ENCODE assay signal across 1 cellular context in the genomic region with DNA sequence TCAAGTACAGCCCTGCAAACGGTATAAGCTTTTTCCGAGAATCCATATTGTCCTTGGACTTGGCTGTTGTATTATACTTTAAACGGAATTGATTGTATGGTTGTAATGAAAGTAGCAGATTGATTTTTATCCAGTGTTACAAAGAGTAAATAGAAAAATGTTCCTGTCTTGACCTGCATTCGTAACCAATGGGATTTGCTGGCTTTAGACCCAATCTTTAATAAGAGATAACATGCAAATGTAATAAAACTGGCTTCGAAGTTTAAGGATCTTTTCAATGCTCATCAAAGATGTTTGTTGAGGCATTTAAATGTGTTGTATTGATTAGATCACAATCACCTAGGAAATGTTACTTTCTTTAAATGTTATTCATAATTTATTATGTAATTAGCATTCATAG.
TF ChIP-seq lines count a peak whose summit lies in the region.

No MANE protein-coding gene starts in this region.

TF ChIP-seq in endothelial cell of umbilical vein, 7 proteins besides CTCF, POLR2A, EP300 and RAD21:
- TF ChIP-seq JUN (IDR thresholded peaks at IDR 0.05; ENCODE audit: borderline replicate concordance, insufficient read depth, insufficient read length, low read depth): no peak
- no peak for TF ChIP-seq FOS (IDR thresholded peaks at IDR 0.05; ENCODE audit: borderline replicate concordance, insufficient read depth, low read length)
- no peak for TF ChIP-seq POLR2AphosphoS5 (IDR thresholded peaks at IDR 0.05; ENCODE audit: insufficient read depth, low read depth, low read length)
- no peak for TF ChIP-seq GATA2 (IDR thresholded peaks at IDR 0.05; ENCODE audit: insufficient read depth, insufficient read length, low read depth, low read length)
- no peak for TF ChIP-seq EZH2 (IDR thresholded peaks at IDR 0.05; ENCODE audit: borderline replicate concordance, low read depth, low read length, severe bottlenecking)
- TF ChIP-seq MYC (IDR thresholded peaks at IDR 0.05; ENCODE audit: low read depth, low read length): no peak
